In the genomic region with DNA sequence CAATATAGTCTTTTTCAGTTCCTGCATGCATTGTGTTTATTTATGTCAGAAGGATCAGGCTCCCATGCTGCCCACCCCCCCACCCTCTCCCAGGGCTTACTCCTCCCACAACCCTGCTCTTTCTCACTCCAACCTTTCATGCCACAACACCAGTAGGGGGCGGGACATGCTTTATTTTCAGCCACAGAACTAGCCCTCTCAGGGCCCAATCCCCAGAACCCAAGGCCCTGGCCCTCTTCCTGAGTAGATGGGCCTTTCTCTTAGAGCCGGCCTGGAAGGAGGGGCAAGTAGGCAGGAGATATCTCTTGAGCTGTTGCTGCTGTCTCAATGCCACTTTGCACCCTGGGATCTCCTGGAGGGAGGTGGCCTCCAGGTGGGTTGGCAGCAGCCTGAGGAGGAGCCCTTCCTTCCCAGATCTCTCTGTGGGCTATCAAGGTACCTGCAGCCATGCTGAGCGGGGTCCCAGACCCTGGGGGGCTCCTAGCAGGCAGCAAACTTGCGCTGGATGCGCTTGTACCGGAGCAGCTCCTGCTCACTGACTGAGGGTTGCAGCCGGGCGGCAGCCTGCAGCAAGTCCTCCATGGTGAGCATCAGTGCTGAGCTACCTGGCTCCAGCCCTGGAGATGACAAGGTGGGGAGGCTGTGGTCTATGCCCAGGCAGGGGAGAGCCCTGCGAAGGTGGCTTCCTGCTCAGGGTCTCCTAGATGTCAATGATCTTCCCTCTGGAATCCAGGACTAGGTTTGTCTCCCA, we compare ENCODE assay signal across 9 cellular contexts. TPM values are rescaled to one million over a fixed set of nuclear protein-coding genes. Genes with fewer than 3 reads are reported as not detected.
DNase-seq lines count a peak whose midpoint lies in the region; ATAC-seq, FAIRE-seq and TF ChIP-seq lines count a peak whose summit lies in the region.
"Had no signal": no experiment of that assay in that cellular context is flagged by ENCODE, and none has a peak within 500 bp of the region (broad histone marks: within the 10 kb centered on the region; RNA-seq: fewer than 3 reads in every experiment).

No MANE protein-coding gene starts in this region.

- H3K9me3 ChIP-seq in GM12878 (replicated peaks; ENCODE audit: control insufficient read depth, insufficient read depth, low read length) (no peaks in the 10 kb centered on the region), tibial nerve (no peaks in the 10 kb centered on the region)
- H3K9me3 ChIP-seq: adrenal gland had no signal

- H3K36me3 Mint-ChIP-seq in progenitor cell of endocrine pancreas (ENCODE audit: insufficient read depth): peaks cover 6% of the 10 kb centered on the region

- H3K9ac ChIP-seq in GM12878 (ENCODE audit: control insufficient read depth, insufficient read depth, low read length): no peak overlapping the region

- H3K79me2 ChIP-seq in GM12878 (ENCODE audit: control insufficient read depth, insufficient read depth, low read length): no peaks in the 10 kb centered on the region

- H3K4me1 ChIP-seq in GM12878 (ENCODE audit: control insufficient read depth, insufficient read depth, low read length) (no peaks in the 10 kb centered on the region), tibial nerve (peaks cover 0 to 17% (median 12%) of the 10 kb centered on the region in 4 donors)

- 87% methylated on average over 9 of the region's 9 CpGs for WGBS in GM12878 (ENCODE audit: insufficient coverage, insufficient replicate concordance, low lambda C conversion rate, missing lambda C conversion rate)
- WGBS in tibial nerve, 2 donors: 79 to 84% methylated on average over 8 to 9 of the region's 9 CpGs

- TF ChIP-seq EP300 in GM12878 (IDR thresholded peaks at IDR 0.05; ENCODE audit: borderline replicate concordance in 1 of 2, control insufficient read depth in 1 of 2, low read depth in 2 of 2, low read length in 2 of 2) (no peak), tibial nerve (IDR thresholded peaks at IDR 0.05) (no peak)

- no peak overlapping the region for H2AFZ ChIP-seq in GM12878 (ENCODE audit: control insufficient read depth, low read depth, low read length)

- peak in 2 of 3 experiments; percentile 42 to 44; a peak in 4 of 6 replicates for TF ChIP-seq CTCF in GM12878 (IDR thresholded peaks at IDR 0.05 in 2 of 3, conservative IDR thresholded peaks at IDR 0.05 in 1 of 3; ENCODE audit: control insufficient read depth in 2 of 3, extremely low read depth in 1 of 3, insufficient read depth in 1 of 3, low read depth in 3 of 3, low read length in 3 of 3)
- peak; percentile 32 for TF ChIP-seq CTCF in progenitor cell of endocrine pancreas (IDR thresholded peaks at IDR 0.05; ENCODE audit: unreplicated experiment)
- TF ChIP-seq CTCF in tibial nerve (IDR thresholded peaks at IDR 0.05): no peak

- peak; percentile 61 for DNase-seq in 8988T
- peak; percentile 54 for DNase-seq in NCI-H69 (lab: John Stamatoyannopoulos, UW)
- no peak for DNase-seq in GM12878 (ENCODE audit: low read depth, low spot score)
- no peak for DNase-seq in progenitor cell of endocrine pancreas (ENCODE audit: low spot score, unreplicated experiment)
- DNase-seq in activated gamma-delta T cell (lab: John Stamatoyannopoulos, UW): no peak
- DNase-seq in tibial nerve (ENCODE audit: low spot score in 2 of 2): no peak
- DNase-seq in cerebellar nuclear complex (lab: John Stamatoyannopoulos, UW): no peak

- no peak overlapping the region for H3K27ac Mint-ChIP-seq in progenitor cell of endocrine pancreas

- TF ChIP-seq RAD21 in GM12878 (IDR thresholded peaks at IDR 0.05; ENCODE audit: insufficient read depth, low read depth, low read length): peak; percentile 46

- no peaks in the 10 kb centered on the region for H4K20me1 ChIP-seq in GM12878 (ENCODE audit: control insufficient read depth, insufficient read depth)

- FAIRE-seq in G401.6 (lab: Jason Lieb, UNC) (peak; percentile 46), GM12878 (lab: Jason Lieb, UNC) (no peak)

- H3K27me3 ChIP-seq in GM12878 (replicated peaks in 1 of 2; ENCODE audit: control insufficient read depth in 2 of 2, insufficient read depth in 2 of 2, low read length in 1 of 2) (no peaks in the 10 kb centered on the region), tibial nerve (peaks cover 0 to 8% of the 10 kb centered on the region in 2 donors)
- H3K27me3 ChIP-seq: adrenal gland had no signal

- no peak overlapping the region for H3K4me2 ChIP-seq in GM12878 (ENCODE audit: control insufficient read depth, insufficient read depth)

- SMC1A ChIA-PET in GM12878 (lab: Charles Lee; ENCODE audit: uncharacterized antibody, unreplicated experiment): interaction anchor here (1.3 to 1.8 kb wide), 3 partner anchors 16 to 179 kb away, joined by 3 to 5 read pairs (median 3); no protein-coding TSS in a partner anchor

- CTCF ChIA-PET in GM12878 (lab: Yijun Ruan, JAX): interaction anchor here (0.9 to 2.5 kb wide), 13 partner anchors 10 to 630 kb away, joined by 3 to 15 read pairs (median 4); a partner anchor contains a TSS

- no peak overlapping the region for H3K4me3 Mint-ChIP-seq in progenitor cell of endocrine pancreas (ENCODE audit: low read depth)

- ATAC-seq in GM12878: peak; percentile 88

- RAD21 ChIA-PET in GM12878 (lab: Charles Lee; ENCODE audit: unreplicated experiment): interaction anchor here (0.9 to 2.1 kb wide), 5 partner anchors 9 to 183 kb away, joined by 3 to 12 read pairs (median 4); no protein-coding TSS in a partner anchor

- H3K4me3 ChIP-seq in GM12878: no peak overlapping the region
- H3K4me3 ChIP-seq in tibial nerve: no peak overlapping the region
- H3K4me3 ChIP-seq: adrenal gland had no signal

- in situ Hi-C loops in GM12878 (cut with MboI): no loop called here

- H3K36me3 ChIP-seq in GM12878 (ENCODE audit: control insufficient read depth in 2 of 2, insufficient read depth in 2 of 2, low read length in 1 of 2) (no peaks in the 10 kb centered on the region; a peak in 2 of 4 replicates), tibial nerve (peaks cover 0 to 74% (median 7%) of the 10 kb centered on the region in 3 donors)

- H3K4me1 Mint-ChIP-seq in progenitor cell of endocrine pancreas (ENCODE audit: low read depth): peaks cover 4% of the 10 kb centered on the region

- H3K27me3 Mint-ChIP-seq in progenitor cell of endocrine pancreas: peaks cover 21% of the 10 kb centered on the region

- POLR2A ChIA-PET in GM12878 (lab: Charles Lee): interaction anchor here (0.5 to 1.3 kb wide), 3 partner anchors 20 to 95 kb away, joined by 3 to 4 read pairs (median 4); a partner anchor contains a TSS

- intact Hi-C loops in GM12878 (cut with micrococcal nuclease; ENCODE audit: unreplicated experiment): no loop called here

- no peak for TF ChIP-seq POLR2A in GM12878 (IDR thresholded peaks at IDR 0.05; ENCODE audit: low read depth, low read length)
- no peak for TF ChIP-seq POLR2A in tibial nerve (IDR thresholded peaks at IDR 0.05)

- no TSS peak for BruUV-seq in GM12878 (replicated peaks; lab: Mats Ljungman, UMichigan)

- H3K27ac ChIP-seq in GM12878 (ENCODE audit: control insufficient read depth, insufficient read depth) (no peak overlapping the region), tibial nerve (no peak overlapping the region)
- H3K27ac ChIP-seq: adrenal gland had no signal

- no peaks in the 10 kb centered on the region for H3K9me3 Mint-ChIP-seq in progenitor cell of endocrine pancreas (ENCODE audit: low read depth)

RNA-seq across cellular contexts. Expression of a gene that starts 3.5 kb away (rescaled TPM):
- total RNA-seq in GM12878 (2013; cell fraction: nucleolus; rRNA removed): 0.86 and 1.1 TPM in 2 replicates
- total RNA-seq in GM12878 (2014; rRNA removed): 0.16 and 0.62 TPM in 2 replicates
- total RNA-seq in GM12878 (2014; rRNA removed; fragmentation: Illumina TruSeq; extraction: Trizol): 0.67 and 0.83 TPM in 2 replicates
- total RNA-seq in GM12878 (2021): 0.74 and 1.2 TPM in 2 replicates
- 0.38 TPM for polyA plus RNA-seq in GM12878 (2011; ENCODE audit: low read depth)
- polyA plus RNA-seq in GM12878 (2011; rRNA removed): 0.33 and 0.45 TPM in 2 replicates
- polyA plus RNA-seq in GM12878 (2011; cell fraction: cytosol; rRNA removed): 0.60 and 1.1 TPM in 2 replicates
- polyA plus RNA-seq in GM12878 (2011; cell fraction: nucleus; rRNA removed): 3.7 and 5.3 TPM in 2 replicates
- 0.39 and 0.74 TPM in 2 replicates for polyA plus RNA-seq in GM12878 (2012)
- polyA plus RNA-seq in GM12878 (2014; fragmentation: Illumina TruSeq; extraction: Trizol): 1.1 TPM in 1 of 2 replicates, not detected in the other
- under 1 TPM; 0.35 TPM for polyA plus RNA-seq in GM12878 (2014; fragmentation: Nextera tagmentation; extraction: Ambion mirVana)
- polyA plus RNA-seq in GM12878 (2014; rRNA removed): 0.27 and 0.77 TPM in 2 replicates
- polyA plus RNA-seq in GM12878 (2016; fragmentation: Nextera tagmentation; extraction: Ambion mirVana): under 1 TPM; 0.36 to 0.42 TPM
- 0.26 TPM in 1 of 2 replicates, not detected in the other for polyA minus RNA-seq in GM12878 (2011; rRNA and poly(A)+ RNA removed)
- polyA minus RNA-seq in GM12878 (2011; cell fraction: cytosol; rRNA and poly(A)+ RNA removed): not detected in 2 replicates
- polyA minus RNA-seq in GM12878 (2011; cell fraction: nucleus; rRNA and poly(A)+ RNA removed): 0.36 TPM in 1 of 2 replicates, not detected in the other
- 1.3 and 1.7 TPM in 2 replicates for total RNA-seq in progenitor cell of endocrine pancreas
- total RNA-seq in tibial nerve: 1 to 10 TPM in 3 of 4 donors, not detected in 1; 2.0 to 3.1 (median 2.1) TPM

RNA-seq across cellular contexts. Expression of a gene that starts 15.0 kb away (rescaled TPM):
- total RNA-seq in GM12878 (2013; cell fraction: nucleolus; rRNA removed): 8.3 and 10.1 TPM in 2 replicates
- total RNA-seq in GM12878 (2014; rRNA removed) (19.3 and 19.4 TPM in 2 replicates), GM12878 (2014; rRNA removed; fragmentation: Illumina TruSeq; extraction: Trizol) (6.2 and 6.4 TPM in 2 replicates), GM12878 (2021) (20.3 and 21.1 TPM in 2 replicates), progenitor cell of endocrine pancreas (29.8 and 32.3 TPM in 2 replicates), tibial nerve (10 to 100 TPM; 20.3 to 32.8 (median 27.3) TPM)
- 5.8 TPM for polyA plus RNA-seq in GM12878 (2011; ENCODE audit: low read depth)
- polyA plus RNA-seq in GM12878 (2011; rRNA removed) (2.0 and 3.1 TPM in 2 replicates), GM12878 (2014; fragmentation: Illumina TruSeq; extraction: Trizol) (3.1 and 6.1 TPM in 2 replicates), GM12878 (2014; fragmentation: Nextera tagmentation; extraction: Ambion mirVana) (1 to 10 TPM in 1 of 2 experiments, under 1 TPM in 1; 0.39 to 1.2 TPM), GM12878 (2014; rRNA removed) (14.6 and 16.3 TPM in 2 replicates), GM12878 (2016; fragmentation: Nextera tagmentation; extraction: Ambion mirVana) (1 to 10 TPM; 9.4 to 9.5 TPM)
- polyA plus RNA-seq in GM12878 (2011; cell fraction: cytosol; rRNA removed): 4.1 and 4.8 TPM in 2 replicates
- polyA plus RNA-seq in GM12878 (2011; cell fraction: nucleus; rRNA removed): 22.3 and 23.6 TPM in 2 replicates
- polyA plus RNA-seq in GM12878 (2012): 12.1 and 14.5 TPM in 2 replicates
- polyA minus RNA-seq in GM12878 (2011; rRNA and poly(A)+ RNA removed): 3.0 and 7.0 TPM in 2 replicates
- 2.9 and 3.2 TPM in 2 replicates for polyA minus RNA-seq in GM12878 (2011; cell fraction: cytosol; rRNA and poly(A)+ RNA removed)
- 4.2 and 7.2 TPM in 2 replicates for polyA minus RNA-seq in GM12878 (2011; cell fraction: nucleus; rRNA and poly(A)+ RNA removed)

RNA-seq across cellular contexts. Expression of a gene that starts 20.3 kb away (rescaled TPM):
- total RNA-seq in GM12878 (2013; cell fraction: nucleolus; rRNA removed): 13.9 and 14.5 TPM in 2 replicates
- total RNA-seq in GM12878 (2014; rRNA removed) (34.3 and 36.2 TPM in 2 replicates), GM12878 (2014; rRNA removed; fragmentation: Illumina TruSeq; extraction: Trizol) (23.8 and 24.7 TPM in 2 replicates), GM12878 (2021) (29.5 and 31.0 TPM in 2 replicates), progenitor cell of endocrine pancreas (52.2 and 53.6 TPM in 2 replicates), tibial nerve (10 to 100 TPM; 25.8 to 54.6 (median 48.3) TPM)
- polyA plus RNA-seq in GM12878 (2011; ENCODE audit: low read depth): 14.8 TPM
- polyA plus RNA-seq in GM12878 (2011; rRNA removed) (35.4 and 56.0 TPM in 2 replicates), GM12878 (2014; fragmentation: Illumina TruSeq; extraction: Trizol) (59.0 and 68.0 TPM in 2 replicates), GM12878 (2014; fragmentation: Nextera tagmentation; extraction: Ambion mirVana) (1 to 10 TPM; 1.5 to 1.6 TPM), GM12878 (2014; rRNA removed) (29.4 and 29.7 TPM in 2 replicates), GM12878 (2016; fragmentation: Nextera tagmentation; extraction: Ambion mirVana) (10 to 100 TPM; 42.6 to 43.4 TPM)
- polyA plus RNA-seq in GM12878 (2011; cell fraction: cytosol; rRNA removed): 63.8 and 88.0 TPM in 2 replicates
- 46.7 and 59.2 TPM in 2 replicates for polyA plus RNA-seq in GM12878 (2011; cell fraction: nucleus; rRNA removed)
- polyA plus RNA-seq in GM12878 (2012): 20.3 and 23.4 TPM in 2 replicates
- polyA minus RNA-seq in GM12878 (2011; rRNA and poly(A)+ RNA removed): 67.4 and 71.5 TPM in 2 replicates
- 17.0 and 22.4 TPM in 2 replicates for polyA minus RNA-seq in GM12878 (2011; cell fraction: cytosol; rRNA and poly(A)+ RNA removed)
- 7.9 and 11.9 TPM in 2 replicates for polyA minus RNA-seq in GM12878 (2011; cell fraction: nucleus; rRNA and poly(A)+ RNA removed)

RNA-seq across cellular contexts. Expression of a gene that starts 34.8 kb away (rescaled TPM):
- 47.0 and 48.5 TPM in 2 replicates for total RNA-seq in GM12878 (2013; cell fraction: nucleolus; rRNA removed)
- total RNA-seq in GM12878 (2014; rRNA removed) (54.8 and 54.9 TPM in 2 replicates), GM12878 (2014; rRNA removed; fragmentation: Illumina TruSeq; extraction: Trizol) (49.2 and 51.3 TPM in 2 replicates), GM12878 (2021) (87.3 and 87.9 TPM in 2 replicates), progenitor cell of endocrine pancreas (61.5 and 64.1 TPM in 2 replicates), tibial nerve (10 to 100 TPM; 42.6 to 50.3 (median 47.1) TPM)
- 53.9 TPM for polyA plus RNA-seq in GM12878 (2011; ENCODE audit: low read depth)
- polyA plus RNA-seq in GM12878 (2011; rRNA removed) (51.1 and 64.8 TPM in 2 replicates), GM12878 (2014; fragmentation: Illumina TruSeq; extraction: Trizol) (38.9 and 82.4 TPM in 2 replicates), GM12878 (2014; fragmentation: Nextera tagmentation; extraction: Ambion mirVana) (10 to 100 TPM in 1 of 2 experiments, 1 to 10 TPM in 1; 7.2 to 14.6 TPM), GM12878 (2014; rRNA removed) (85.7 and 93.8 TPM in 2 replicates), GM12878 (2016; fragmentation: Nextera tagmentation; extraction: Ambion mirVana) (100 to 1,000 TPM in 1 of 2 experiments, 10 to 100 TPM in 1; 99.9 to 102 TPM)
- 75.2 and 92.2 TPM in 2 replicates for polyA plus RNA-seq in GM12878 (2011; cell fraction: cytosol; rRNA removed)
- polyA plus RNA-seq in GM12878 (2011; cell fraction: nucleus; rRNA removed): 63.7 and 69.2 TPM in 2 replicates
- polyA plus RNA-seq in GM12878 (2012): 77.2 and 87.5 TPM in 2 replicates
- 49.2 and 69.5 TPM in 2 replicates for polyA minus RNA-seq in GM12878 (2011; rRNA and poly(A)+ RNA removed)
- 20.2 and 23.6 TPM in 2 replicates for polyA minus RNA-seq in GM12878 (2011; cell fraction: cytosol; rRNA and poly(A)+ RNA removed)
- polyA minus RNA-seq in GM12878 (2011; cell fraction: nucleus; rRNA and poly(A)+ RNA removed): 12.0 and 26.0 TPM in 2 replicates

RNA-seq across cellular contexts. Expression of a gene that starts 48.2 kb away (rescaled TPM):
- total RNA-seq in GM12878 (2013; cell fraction: nucleolus; rRNA removed): 0.67 TPM in 1 of 2 replicates, not detected in the other
- total RNA-seq in GM12878 (2014; rRNA removed) (0.54 TPM in 1 of 2 replicates, not detected in the other), GM12878 (2014; rRNA removed; fragmentation: Illumina TruSeq; extraction: Trizol) (0.18 and 0.23 TPM in 2 replicates), GM12878 (2021) (0.24 and 0.44 TPM in 2 replicates), progenitor cell of endocrine pancreas (not detected in 2 replicates), tibial nerve (not detected)
- polyA plus RNA-seq in GM12878 (2011; ENCODE audit: low read depth): 0.39 TPM
- polyA plus RNA-seq in GM12878 (2011; rRNA removed) (not detected in 2 replicates), GM12878 (2014; fragmentation: Illumina TruSeq; extraction: Trizol) (0.10 TPM in 1 of 2 replicates, not detected in the other), GM12878 (2014; fragmentation: Nextera tagmentation; extraction: Ambion mirVana) (under 1 TPM in 1 of 2 experiments, not detected in 1; 0.14 TPM), GM12878 (2014; rRNA removed) (0.16 and 1.1 TPM in 2 replicates), GM12878 (2016; fragmentation: Nextera tagmentation; extraction: Ambion mirVana) (under 1 TPM in 1 of 2 experiments, not detected in 1; 0.20 TPM)
- not detected in 2 replicates for polyA plus RNA-seq in GM12878 (2011; cell fraction: cytosol; rRNA removed)
- not detected in 2 replicates for polyA plus RNA-seq in GM12878 (2011; cell fraction: nucleus; rRNA removed)
- polyA plus RNA-seq in GM12878 (2012): 0.60 and 1.5 TPM in 2 replicates
- not detected in 2 replicates for polyA minus RNA-seq in GM12878 (2011; rRNA and poly(A)+ RNA removed)
- not detected in 2 replicates for polyA minus RNA-seq in GM12878 (2011; cell fraction: cytosol; rRNA and poly(A)+ RNA removed)
- polyA minus RNA-seq in GM12878 (2011; cell fraction: nucleus; rRNA and poly(A)+ RNA removed): not detected in 2 replicates
- polyA plus RNA-seq: adrenal gland had no signal

Comparison
In these comparisons a context has a peak if more than half of its experiments do, and no peak if none do; other contexts are left out.
1. DNase-seq: peak in 8988T (single experiment) and NCI-H69 (single experiment); none in GM12878 (single experiment), progenitor cell of endocrine pancreas (single experiment), activated gamma-delta T cell (single experiment), tibial nerve (0 of 2) and cerebellar nuclear complex (0 of 2).
2. CTCF ChIP-seq: peak in GM12878 (2 of 3) and progenitor cell of endocrine pancreas (single experiment); none in tibial nerve (0 of 5).